In the genomic region with DNA sequence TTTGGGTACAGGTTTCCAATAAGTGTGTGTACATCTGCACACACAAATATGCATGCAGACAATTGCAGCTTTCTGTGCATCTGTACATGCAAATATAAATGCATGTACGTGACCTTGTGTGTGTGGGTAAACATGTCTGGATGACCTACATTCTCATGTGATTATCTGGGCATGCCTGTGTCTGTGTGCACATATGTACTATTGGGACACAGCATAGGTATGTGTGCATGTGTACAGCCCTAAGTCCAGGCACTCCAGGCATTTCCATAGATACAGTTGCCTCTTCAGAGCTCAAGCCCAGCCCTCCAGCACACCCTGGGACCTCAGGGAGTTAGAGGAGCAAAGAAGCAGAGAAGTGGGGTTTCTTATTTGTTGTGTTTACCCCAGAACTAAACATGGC, we compare ENCODE assay signal across 38 cellular contexts. TPM values are rescaled to one million over a fixed set of nuclear protein-coding genes. Genes with fewer than 3 reads are reported as not detected.
"Had no signal": no experiment of that assay in that cellular context is flagged by ENCODE, and none has a peak within 500 bp of the region (broad histone marks: within the 10 kb centered on the region; RNA-seq: fewer than 3 reads in every experiment).

No MANE protein-coding gene starts in this region.

- H3K9me3 ChIP-seq: MG63 had no signal

- H3K4me3 ChIP-seq: MG63 had no signal

- H3K4me2 ChIP-seq: KMS-11 had no signal

- H3K9ac ChIP-seq: KMS-11 had no signal

- DNase-seq: Karpas-422, Kasumi-1, MG63, MM.1S, MV-4-11, NCI-H1048, NCI-H1092, NCI-H1092 treated with DMSO at 0.1 percent for 48 hours, NCI-H1105, NCI-H1105 treated with DMSO at 0.1 percent for 48 hours, NCI-H1417, NCI-H1417 treated with DMSO at 0.1 percent for 48 hours, NCI-H1436, NCI-H1436 treated with DMSO at 0.1 percent for 48 hours, NCI-H146, NCI-H1694, NCI-H1694 treated with DMSO at 0.1 percent for 48 hours, NCI-H187, NCI-H187 treated with DMSO at 0.1 percent for 48 hours, NCI-H1930, NCI-H2029, NCI-H2029 treated with DMSO at 0.1 percent for 48 hours, NCI-H2081, NCI-H2081 treated with DMSO at 0.1 percent for 48 hours, NCI-H2107, NCI-H2171, NCI-H2171 treated with DMSO at 0.1 percent for 48 hours, NCI-H2227 treated with DMSO at 0.1 percent for 48 hours, NCI-H226, NCI-H345, NCI-H446, NCI-H446 treated with DMSO at 0.1 percent for 48 hours, NCI-H510A had no signal

- H3K36me3 ChIP-seq: MG63 had no signal

- H3K27ac ChIP-seq: KMS-11 had no signal

RNA-seq across cellular contexts. Expression of a gene that starts 7.1 kb away (rescaled TPM):
- total RNA-seq: LHCN-M2, M059J, MCF 10A, NCI-H460 had no signal

RNA-seq across cellular contexts. Expression of a gene that starts 18.1 kb away (rescaled TPM):
- total RNA-seq: LHCN-M2, M059J, MCF 10A, NCI-H460 had no signal
